ENCODE assay signal across 8 cellular contexts in the genomic region with DNA sequence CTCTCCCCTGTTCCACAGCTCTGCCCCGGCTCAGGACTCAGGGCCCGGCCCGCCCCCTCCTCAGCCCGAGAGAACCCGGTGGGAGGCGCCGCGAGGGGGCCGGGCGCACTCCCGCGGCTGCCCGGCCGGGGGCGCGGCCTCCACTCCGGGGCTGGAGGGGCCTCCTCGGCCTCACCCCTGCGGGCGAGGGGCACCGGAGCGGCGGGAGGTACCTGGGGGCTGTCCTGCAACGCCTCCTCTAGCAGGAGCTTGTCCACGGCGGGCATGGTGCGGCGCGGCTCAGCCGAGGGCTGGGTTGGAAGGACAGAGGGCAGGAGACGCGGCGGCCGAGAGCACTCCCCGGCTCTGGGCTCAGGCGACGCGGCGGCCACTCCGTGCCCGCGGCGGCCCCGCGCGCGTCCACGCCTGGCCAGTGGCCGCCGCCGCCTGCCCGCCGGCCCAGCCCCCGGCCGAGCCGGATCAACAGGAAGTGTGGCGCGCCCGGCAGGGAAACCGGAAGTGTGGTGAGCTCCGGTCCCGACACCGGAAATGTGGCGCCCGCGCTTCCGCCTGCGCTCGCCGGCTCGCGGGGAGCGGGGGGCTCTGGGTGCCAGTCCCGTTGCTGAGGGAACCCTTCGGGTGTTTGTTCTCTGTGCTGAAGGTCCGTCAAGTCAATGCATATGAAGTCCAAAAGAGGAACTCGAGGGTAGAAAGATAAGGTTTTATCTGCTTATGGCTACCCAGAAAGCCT. TPM values are rescaled to one million over a fixed set of nuclear protein-coding genes. Genes with fewer than 3 reads are reported as not detected.
DNase-seq lines count a peak whose midpoint lies in the region; ATAC-seq and TF ChIP-seq lines count a peak whose summit lies in the region.

Gene APPL2 (minus strand): TSS at position 428 of the 730 bp plus-strand sequence. CDS start 162 bp downstream, at position 266.

- peak; percentile 18 to 95 (median 87) for DNase-seq in C1 segment of cervical spinal cord (lab: John Stamatoyannopoulos, UW)
- DNase-seq in NCI-H774 (lab: John Stamatoyannopoulos, UW): peak; percentile 97
- peak; percentile 86 for DNase-seq in activated CD4-positive, alpha-beta memory T cell treated with anti-CD3 and anti-CD28 coated beads for 36 hours
- DNase-seq in dermis microvascular lymphatic vessel endothelial cell (ENCODE audit: low read depth in 2 of 2): peak; percentile 77 to 93
- DNase-seq in stimulated activated CD4-positive, alpha-beta T cell treated with anti-CD3 and anti-CD28 coated beads, Interleukin-4, amount 100 ng/mL, for 24 hours: peak; percentile 84

- WGBS in liver: under 1% methylated on average over 77 of the region's 77 CpGs

- peaks cover 8% of the 10 kb centered on the region for H3K36me3 Mint-ChIP-seq in activated CD4-positive, alpha-beta memory T cell treated with anti-CD3 and anti-CD28 coated beads for 36 hours

- TF ChIP-seq RAD21 in liver (IDR thresholded peaks at IDR 0.05): peak in 1 of 2 donors; percentile 6

- H3K36me3 ChIP-seq in liver (ENCODE audit: control insufficient read depth in 4 of 4, insufficient read depth in 3 of 4, low read depth in 1 of 4, low read length in 3 of 4): peaks cover 0 to 2% (median 0%) of the 10 kb centered on the region in 4 donors

- peaks cover 37% of the 10 kb centered on the region for H3K4me1 Mint-ChIP-seq in activated CD4-positive, alpha-beta memory T cell treated with anti-CD3 and anti-CD28 coated beads for 36 hours (ENCODE audit: low read depth)

- H3K27me3 Mint-ChIP-seq in activated CD4-positive, alpha-beta memory T cell treated with anti-CD3 and anti-CD28 coated beads for 36 hours: no peaks in the 10 kb centered on the region

- POLR2A ChIA-PET in activated CD4-positive, alpha-beta memory T cell treated with anti-CD3 and anti-CD28 coated beads for 36 hours (lab: Charles Lee): interaction anchor here (0.8 to 1.5 kb wide), 5 partner anchors 9 to 1122 kb away, joined by 3 to 5 read pairs (median 3); no protein-coding TSS in a partner anchor

- peak within 1 kb of the TSS; percentile 42 to 98 for H3K9ac ChIP-seq in liver (ENCODE audit: low read depth in 1 of 2, low read length in 2 of 2)

- H3K4me1 ChIP-seq in liver (ENCODE audit: control insufficient read depth in 4 of 4, insufficient read depth in 4 of 4, low read length in 3 of 4): peaks cover 3 to 30% (median 14%) of the 10 kb centered on the region in 4 donors

- CTCF ChIA-PET in activated CD4-positive, alpha-beta memory T cell treated with anti-CD3 and anti-CD28 coated beads for 36 hours (lab: Charles Lee): interaction anchor here (0.6 to 1.8 kb wide), 5 partner anchors 8 to 1615 kb away, joined by 3 to 8 read pairs (median 4); no protein-coding TSS in a partner anchor

- TF ChIP-seq CTCF in liver (IDR thresholded peaks at IDR 0.05; ENCODE audit: low read depth, low read length, missing input control): peak; percentile 28

- H3K27ac Mint-ChIP-seq in activated CD4-positive, alpha-beta memory T cell treated with anti-CD3 and anti-CD28 coated beads for 36 hours: peak within 1 kb of the TSS; percentile 85

- intact Hi-C loops in activated CD4-positive, alpha-beta memory T cell treated with anti-CD3 and anti-CD28 coated beads for 36 hours (cut with micrococcal nuclease): loop anchor here (1.0 to 10.0 kb wide), 4 partner anchors 8 to 281 kb away; partner anchors contain the start of genes C12orf75, SLC41A2 and WASHC4

- peak within 1 kb of the TSS; percentile 93 to 97 for H3K27ac ChIP-seq in liver (ENCODE audit: low read depth in 1 of 2, low read length in 2 of 2)

- peak; percentile 84 for ATAC-seq in GM19372 (IDR thresholded peaks at IDR 0.05; ENCODE audit: low read depth, unreplicated experiment)
- ATAC-seq in HG03558 (IDR thresholded peaks at IDR 0.05; ENCODE audit: extremely low read depth, unreplicated experiment): peak; percentile 35

- H3K9me3 ChIP-seq in liver (ENCODE audit: control insufficient read depth in 4 of 4, low read length in 3 of 4): no peaks in the 10 kb centered on the region

- H3K4me3 Mint-ChIP-seq in activated CD4-positive, alpha-beta memory T cell treated with anti-CD3 and anti-CD28 coated beads for 36 hours: peak within 1 kb of the TSS; percentile 88

- no peaks in the 10 kb centered on the region for H3K27me3 ChIP-seq in liver (ENCODE audit: control insufficient read depth in 4 of 4, insufficient read depth in 4 of 4, low read length in 3 of 4)

- no peaks in the 10 kb centered on the region for H3K9me3 Mint-ChIP-seq in activated CD4-positive, alpha-beta memory T cell treated with anti-CD3 and anti-CD28 coated beads for 36 hours

- peak within 1 kb of the TSS; percentile 82 to 98 (median 96) for H3K4me3 ChIP-seq in liver (ENCODE audit: low read depth in 1 of 3, low read length in 3 of 3)

TF ChIP-seq in liver, 16 proteins besides CTCF, POLR2A, EP300 and RAD21:
- TF ChIP-seq SP1 (IDR thresholded peaks at IDR 0.05): peak; percentile 34
- no peak for TF ChIP-seq RXRA (IDR thresholded peaks at IDR 0.05)
- TF ChIP-seq GABPA (IDR thresholded peaks at IDR 0.05 in 1 of 2, conservative IDR thresholded peaks at IDR 0.05 in 1 of 2): peak; percentile 84 to 94
- TF ChIP-seq, protein P1, sequence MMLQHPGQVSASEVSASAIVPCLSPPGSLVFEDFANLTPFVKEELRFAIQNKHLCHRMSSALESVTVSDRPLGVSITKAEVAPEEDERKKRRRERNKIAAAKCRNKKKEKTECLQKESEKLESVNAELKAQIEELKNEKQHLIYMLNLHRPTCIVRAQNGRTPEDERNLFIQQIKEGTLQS (IDR thresholded peaks at IDR 0.05): no peak
- no peak for TF ChIP-seq HNF4G (IDR thresholded peaks at IDR 0.05)
- TF ChIP-seq, protein P2, sequence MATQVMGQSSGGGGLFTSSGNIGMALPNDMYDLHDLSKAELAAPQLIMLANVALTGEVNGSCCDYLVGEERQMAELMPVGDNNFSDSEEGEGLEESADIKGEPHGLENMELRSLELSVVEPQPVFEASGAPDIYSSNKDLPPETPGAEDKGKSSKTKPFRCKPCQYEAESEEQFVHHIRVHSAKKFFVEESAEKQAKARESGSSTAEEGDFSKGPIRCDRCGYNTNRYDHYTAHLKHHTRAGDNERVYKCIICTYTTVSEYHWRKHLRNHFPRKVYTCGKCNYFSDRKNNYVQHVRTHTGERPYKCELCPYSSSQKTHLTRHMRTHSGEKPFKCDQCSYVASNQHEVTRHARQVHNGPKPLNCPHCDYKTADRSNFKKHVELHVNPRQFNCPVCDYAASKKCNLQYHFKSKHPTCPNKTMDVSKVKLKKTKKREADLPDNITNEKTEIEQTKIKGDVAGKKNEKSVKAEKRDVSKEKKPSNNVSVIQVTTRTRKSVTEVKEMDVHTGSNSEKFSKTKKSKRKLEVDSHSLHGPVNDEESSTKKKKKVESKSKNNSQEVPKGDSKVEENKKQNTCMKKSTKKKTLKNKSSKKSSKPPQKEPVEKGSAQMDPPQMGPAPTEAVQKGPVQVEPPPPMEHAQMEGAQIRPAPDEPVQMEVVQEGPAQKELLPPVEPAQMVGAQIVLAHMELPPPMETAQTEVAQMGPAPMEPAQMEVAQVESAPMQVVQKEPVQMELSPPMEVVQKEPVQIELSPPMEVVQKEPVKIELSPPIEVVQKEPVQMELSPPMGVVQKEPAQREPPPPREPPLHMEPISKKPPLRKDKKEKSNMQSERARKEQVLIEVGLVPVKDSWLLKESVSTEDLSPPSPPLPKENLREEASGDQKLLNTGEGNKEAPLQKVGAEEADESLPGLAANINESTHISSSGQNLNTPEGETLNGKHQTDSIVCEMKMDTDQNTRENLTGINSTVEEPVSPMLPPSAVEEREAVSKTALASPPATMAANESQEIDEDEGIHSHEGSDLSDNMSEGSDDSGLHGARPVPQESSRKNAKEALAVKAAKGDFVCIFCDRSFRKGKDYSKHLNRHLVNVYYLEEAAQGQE (IDR thresholded peaks at IDR 0.05): peak; percentile 48
- no peak for TF ChIP-seq JUND (IDR thresholded peaks at IDR 0.05)
- no peak for TF ChIP-seq FOXA1 (IDR thresholded peaks at IDR 0.05)
- peak; percentile 58 for TF ChIP-seq TAF1 (conservative IDR thresholded peaks at IDR 0.05)
- TF ChIP-seq MAX (IDR thresholded peaks at IDR 0.05): peak; percentile 31
- no peak for TF ChIP-seq HNF4A (conservative IDR thresholded peaks at IDR 0.05)
- TF ChIP-seq EGR1 (IDR thresholded peaks at IDR 0.05; ENCODE audit: low read depth in 2 of 2): peak; percentile 86 to 91
- TF ChIP-seq NR2F2 (IDR thresholded peaks at IDR 0.05): no peak
- no peak for TF ChIP-seq ZBTB33 (IDR thresholded peaks at IDR 0.05)
- peak; percentile 58 for TF ChIP-seq YY1 (IDR thresholded peaks at IDR 0.05)
- no peak for TF ChIP-seq FOXA2 (IDR thresholded peaks at IDR 0.05)
TF ChIP-seq in liver: peak in this region for 7.

RNA-seq across cellular contexts. Expression of gene APPL2, which starts in this region (rescaled TPM):
- total RNA-seq in activated CD4-positive, alpha-beta memory T cell treated with anti-CD3 and anti-CD28 coated beads for 36 hours: 10 to 100 TPM; 21.4 to 21.5 TPM
- 13.5 and 16.9 TPM in 2 replicates for total RNA-seq in dermis microvascular lymphatic vessel endothelial cell
- 10 to 100 TPM; 18.3 to 21.2 TPM for total RNA-seq in liver
- 1 to 10 TPM; 7.1 TPM for polyA plus RNA-seq in liver

Comparison
In these comparisons a context has a peak if more than half of its experiments do, and no peak if none do; other contexts are left out.
1. Peak in every context shown above with its lines: DNase-seq, ATAC-seq, H3K4me3 ChIP-seq and H3K27ac ChIP-seq.